ENCODE assay signal across 14 cellular contexts in the genomic region with DNA sequence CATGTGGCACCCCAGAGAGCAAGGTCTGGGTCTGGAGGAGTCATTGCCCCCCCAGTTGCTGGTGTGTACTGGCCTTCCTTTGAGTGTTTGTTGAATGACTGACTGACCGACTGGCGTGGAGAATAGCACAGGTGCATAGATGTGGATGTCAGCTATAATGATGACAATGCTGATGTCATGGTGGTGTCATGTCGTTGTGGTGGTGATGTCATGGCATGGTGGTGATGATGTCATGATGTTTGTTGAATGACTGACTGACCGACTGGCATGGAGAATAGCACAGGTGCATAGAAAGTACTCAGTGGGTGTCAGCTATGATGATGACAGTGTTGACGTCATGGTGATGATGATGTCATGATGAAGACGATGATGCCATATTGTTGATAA. TPM values are rescaled to one million over a fixed set of nuclear protein-coding genes. Genes with fewer than 3 reads are reported as not detected.
DNase-seq lines count a peak whose midpoint lies in the region; ATAC-seq, FAIRE-seq and TF ChIP-seq lines count a peak whose summit lies in the region.
"Had no signal": no experiment of that assay in that cellular context is flagged by ENCODE, and none has a peak within 500 bp of the region (broad histone marks: within the 10 kb centered on the region; RNA-seq: fewer than 3 reads in every experiment).

No MANE protein-coding gene starts in this region.

- no peaks in the 10 kb centered on the region for H4K20me1 ChIP-seq in HepG2 (ENCODE audit: insufficient read depth, low read length)
- no peaks in the 10 kb centered on the region for H4K20me1 ChIP-seq in endothelial cell of umbilical vein (replicated peaks; ENCODE audit: control insufficient read depth, extremely low read depth, insufficient read depth, low read length)

- no peak for TF ChIP-seq EP300 in HepG2 (IDR thresholded peaks at IDR 0.05; ENCODE audit: low read depth in 2 of 2, low read length in 2 of 2)
- peak; percentile 39; the same call in 1 of the 2 replicates for TF ChIP-seq EP300 in HepG2 (CRISPR knock-in tag; IDR thresholded peaks at IDR 0.05; ENCODE audit: borderline replicate concordance)

- H2AFZ ChIP-seq in HepG2 (ENCODE audit: low read length): no peak overlapping the region
- no peak overlapping the region for H2AFZ ChIP-seq in endothelial cell of umbilical vein (ENCODE audit: low read depth, low read length)

- H3K4me2 ChIP-seq in HepG2 (ENCODE audit: low read depth, low read length) (peak overlapping the region; percentile 87), endothelial cell of umbilical vein (ENCODE audit: insufficient read depth, low read length) (no peak overlapping the region)

- 66% methylated on average over 6 of the region's 6 CpGs for WGBS in HepG2 (ENCODE audit: low lambda C conversion rate)
- WGBS in right lobe of liver (ENCODE audit: insufficient coverage, low coverage, low lambda C conversion rate, missing lambda C conversion rate): 57% methylated on average over 5 of the region's 6 CpGs

- H3K27ac ChIP-seq in HepG2 (ENCODE audit: extremely low read length, insufficient read depth, low read length): no peak overlapping the region
- no peak overlapping the region for H3K27ac ChIP-seq in right lobe of liver
- no peak overlapping the region for H3K27ac ChIP-seq in endothelial cell of umbilical vein (ENCODE audit: insufficient read depth, low read depth, low read length)
- H3K27ac ChIP-seq: pancreas had no signal

- H3K9me1 ChIP-seq in endothelial cell of umbilical vein (replicated peaks; ENCODE audit: control insufficient read depth, extremely low read depth, insufficient read depth, low read length): no peaks in the 10 kb centered on the region

- CTCF ChIA-PET in HepG2 (lab: Yijun Ruan, JAX; ENCODE audit: low intra/inter-chr PET ratio, low total read pairs) (interaction anchor here (1.2 to 5.1 kb wide), 8 partner anchors 13 to 567 kb away, joined by 4 to 154 read pairs (median 8); a partner anchor contains a TSS), endothelial cell of umbilical vein (lab: Charles Lee) (interaction anchor here (1.4 to 1.8 kb wide), 5 partner anchors 86 to 1941 kb away, joined by 4 to 10 read pairs (median 4); a partner anchor contains a TSS), GM10248 (lab: Yijun Ruan, JAX) (interaction anchor here (1.3 to 8.9 kb wide), 8 partner anchors 11 to 567 kb away, joined by 3 to 61 read pairs (median 9); a partner anchor contains a TSS)

- POLR2A ChIA-PET in HepG2 (lab: Yijun Ruan, JAX) (no interaction called here), endothelial cell of umbilical vein (lab: Charles Lee) (no interaction called here), GM10248 (lab: Yijun Ruan, JAX) (no interaction called here)

- H3K9ac ChIP-seq in HepG2 (ENCODE audit: insufficient read depth, low read depth, low read length): no peak overlapping the region
- no peak overlapping the region for H3K9ac ChIP-seq in endothelial cell of umbilical vein (replicated peaks; ENCODE audit: extremely low read depth, insufficient read depth, low read length)

- H3K27me3 ChIP-seq in HepG2 (ENCODE audit: control insufficient read depth in 1 of 2, insufficient read depth in 2 of 2, low read length in 2 of 2): 0 out of 5 replicates have a peak, but pooled peaks cover 0 to 3% of the 10 kb centered on the region in 2 experiments
- no peaks in the 10 kb centered on the region for H3K27me3 ChIP-seq in right lobe of liver
- peaks cover 2 to 3% of the 10 kb centered on the region in 2 experiments for H3K27me3 ChIP-seq in endothelial cell of umbilical vein (ENCODE audit: control insufficient read depth in 2 of 2, insufficient read depth in 2 of 2, low read length in 2 of 2)
- H3K27me3 ChIP-seq: pancreas had no signal

- H3K4me3 ChIP-seq in HepG2 (replicated peaks in 1 of 3; ENCODE audit: insufficient read depth in 1 of 3, low read depth in 2 of 3, low read length in 3 of 3) (no peak overlapping the region), right lobe of liver (no peak overlapping the region), endothelial cell of umbilical vein (replicated peaks in 1 of 3; ENCODE audit: insufficient read depth in 1 of 3, low read depth in 1 of 3, low read length in 3 of 3) (no peak overlapping the region)
- H3K4me3 ChIP-seq: esophagus muscularis mucosa, pancreas had no signal

- DNase-seq in HepG2 (ENCODE audit: low spot score) (no peak), right lobe of liver (no peak), NAMALWA (ENCODE audit: low spot score) (peak; percentile 26), endothelial cell of umbilical vein (ENCODE audit: low read depth, low spot score) (no peak), GM10248 (ENCODE audit: extremely low spot score) (no peak), SHP77 treated with DMSO at 0.1 percent for 48 hours (lab: John Stamatoyannopoulos, UW) (no peak), T-helper 1 cell (no peak)

- ATAC-seq in HepG2: no peak
- ATAC-seq in right lobe of liver: no peak

- FAIRE-seq in HepG2 (lab: Jason Lieb, UNC): no peak
- FAIRE-seq in endothelial cell of umbilical vein (lab: Jason Lieb, UNC): peak; percentile 35
- FAIRE-seq: pancreas had no signal

- H3K79me2 ChIP-seq in HepG2 (ENCODE audit: insufficient read depth, low read length): no peaks in the 10 kb centered on the region
- H3K79me2 ChIP-seq in endothelial cell of umbilical vein (ENCODE audit: control insufficient read depth, insufficient read depth, low read length): no peaks in the 10 kb centered on the region

- in situ Hi-C loops in HepG2 (cut with HindIII; ENCODE audit: extremely low pct_ligation_motif_present, low pct_unique_long_range_greater_than_20kb): loop anchor here (5.0 kb wide), 4 partner anchors 54 to 314 kb away; a partner anchor contains a TSS

- intact Hi-C loops in HepG2 (cut with micrococcal nuclease; ENCODE audit: unreplicated experiment) (loop anchor here (5.0 kb wide), 1 partner anchor 174 kb away; no protein-coding TSS in a partner anchor), right lobe of liver (cut with DNase I) (loop anchor here (5.0 to 10.0 kb wide), 2 partner anchors 89 to 317 kb away; a partner anchor contains a TSS), endothelial cell of umbilical vein (cut with micrococcal nuclease) (loop anchor here (5.0 kb wide), 2 partner anchors 299 to 1614 kb away; a partner anchor contains a TSS)

- no peak for TF ChIP-seq CTCF in HepG2 (CRISPR knock-in tag; IDR thresholded peaks at IDR 0.05)
- TF ChIP-seq CTCF in right lobe of liver (IDR thresholded peaks at IDR 0.05): no peak
- TF ChIP-seq CTCF in endothelial cell of umbilical vein (IDR thresholded peaks at IDR 0.05; ENCODE audit: extremely low read depth in 1 of 2, insufficient read depth in 1 of 2, low read depth in 1 of 2, low read length in 2 of 2): no peak
- no peak for TF ChIP-seq CTCF in GM10248 (IDR thresholded peaks at IDR 0.05; ENCODE audit: control extremely low read depth, extremely low read depth, low read depth, missing control alignments)

- no peaks in the 10 kb centered on the region for H3K9me3 ChIP-seq in HepG2 (ENCODE audit: low read length)
- no peaks in the 10 kb centered on the region for H3K9me3 ChIP-seq in right lobe of liver
- H3K9me3 ChIP-seq in endothelial cell of umbilical vein (replicated peaks; ENCODE audit: control insufficient read depth, insufficient read depth, low read length): no peaks in the 10 kb centered on the region
- H3K9me3 ChIP-seq: esophagus muscularis mucosa, pancreas had no signal

- H3K36me3 ChIP-seq in HepG2 (replicated peaks in 1 of 2; ENCODE audit: control insufficient read depth in 1 of 2, insufficient read depth in 2 of 2, low read length in 2 of 2): no peaks in the 10 kb centered on the region
- no peaks in the 10 kb centered on the region for H3K36me3 ChIP-seq in right lobe of liver
- H3K36me3 ChIP-seq in endothelial cell of umbilical vein (ENCODE audit: control insufficient read depth in 2 of 2, extremely low read depth in 1 of 2, insufficient read depth in 2 of 2, low read length in 2 of 2): no peaks in the 10 kb centered on the region
- H3K36me3 ChIP-seq: esophagus muscularis mucosa, pancreas had no signal

- peaks cover 55% of the 10 kb centered on the region for H3K4me1 ChIP-seq in HepG2 (ENCODE audit: insufficient read depth, low read length)
- no peaks in the 10 kb centered on the region for H3K4me1 ChIP-seq in right lobe of liver
- no peaks in the 10 kb centered on the region for H3K4me1 ChIP-seq in endothelial cell of umbilical vein (ENCODE audit: control insufficient read depth, extremely low read depth, insufficient read depth, low read length)
- H3K4me1 ChIP-seq: pancreas had no signal

- BruUV-seq in HepG2 (replicated peaks; lab: Mats Ljungman, UMichigan) (no TSS peak), endothelial cell of umbilical vein (replicated peaks; lab: Mats Ljungman, UMichigan) (no TSS peak)

- dilution Hi-C loops in endothelial cell of umbilical vein (cut with MboI; ENCODE audit: extremely low pct_ligation_motif_present, low sequenced_read_pairs): no loop called here

- TF ChIP-seq POLR2A in HepG2 (IDR thresholded peaks at IDR 0.05; ENCODE audit: insufficient read depth in 1 of 2, low read depth in 2 of 2, low read length in 2 of 2) (no peak), right lobe of liver (IDR thresholded peaks at IDR 0.05) (no peak), endothelial cell of umbilical vein (IDR thresholded peaks at IDR 0.05; ENCODE audit: low read depth, low read length) (no peak)

- no peak for TF ChIP-seq RAD21 in HepG2 (CRISPR knock-in tag; IDR thresholded peaks at IDR 0.05)

RNA-seq across cellular contexts. Expression of a gene that starts 22.1 kb away (rescaled TPM):
- total RNA-seq in HepG2 (2016; rRNA removed; fragmentation: Illumina TruSeq; extraction: Trizol): not detected in 2 replicates
- not detected in 2 replicates for total RNA-seq in HepG2 (2016; cell fraction: cytosol; rRNA removed; fragmentation: Illumina TruSeq; extraction: Trizol; ENCODE audit: low read depth)
- not detected in 2 replicates for total RNA-seq in HepG2 (2016; cell fraction: insoluble cytoplasmic fraction; rRNA removed; fragmentation: Illumina TruSeq; extraction: Trizol)
- not detected in 2 replicates for total RNA-seq in HepG2 (2016; cell fraction: membrane; rRNA removed; fragmentation: Illumina TruSeq; extraction: Trizol)
- total RNA-seq in HepG2 (2016; cell fraction: nucleus; rRNA removed; fragmentation: Illumina TruSeq; extraction: Trizol): not detected in 2 replicates
- not detected in 2 replicates for polyA plus RNA-seq in HepG2 (2011; rRNA removed)
- polyA plus RNA-seq in HepG2 (2011; cell fraction: cytosol; rRNA removed): not detected in 2 replicates
- polyA plus RNA-seq in HepG2 (2011; cell fraction: nucleus; rRNA removed): not detected in 2 replicates
- polyA plus RNA-seq in HepG2 (2012): not detected in 2 replicates
- not detected in 2 replicates for polyA plus RNA-seq in HepG2 (2016; cell fraction: cytosol; fragmentation: Illumina TruSeq; extraction: Trizol; ENCODE audit: low read depth)
- polyA plus RNA-seq in HepG2 (2016; cell fraction: insoluble cytoplasmic fraction; fragmentation: Illumina TruSeq; extraction: Trizol; ENCODE audit: low read depth): not detected in 2 replicates
- polyA plus RNA-seq in HepG2 (2016; cell fraction: membrane; fragmentation: Illumina TruSeq; extraction: Trizol; ENCODE audit: low read depth): not detected in 2 replicates
- not detected in 2 replicates for polyA plus RNA-seq in HepG2 (2016; cell fraction: nucleus; fragmentation: Illumina TruSeq; extraction: Trizol; ENCODE audit: insufficient read depth, low read depth)
- polyA minus RNA-seq in HepG2 (2011; rRNA and poly(A)+ RNA removed; ENCODE audit: low replicate concordance): not detected in 2 replicates
- polyA minus RNA-seq in HepG2 (2011; cell fraction: cytosol; rRNA and poly(A)+ RNA removed): not detected in 2 replicates
- not detected in 2 replicates for polyA minus RNA-seq in HepG2 (2011; cell fraction: nucleus; rRNA and poly(A)+ RNA removed)
- not detected for total RNA-seq in right lobe of liver
- total RNA-seq in endothelial cell of umbilical vein: not detected in 2 replicates
- not detected in 2 replicates for polyA plus RNA-seq in endothelial cell of umbilical vein
- polyA plus RNA-seq in endothelial cell of umbilical vein (2011; cell fraction: cytosol; rRNA removed): not detected in 2 replicates
- not detected in 2 replicates for polyA plus RNA-seq in endothelial cell of umbilical vein (2011; cell fraction: nucleus; rRNA removed)
- not detected in 2 replicates for polyA plus RNA-seq in endothelial cell of umbilical vein (2012)
- not detected in 2 replicates for polyA minus RNA-seq in endothelial cell of umbilical vein
- not detected for polyA minus RNA-seq in endothelial cell of umbilical vein (2011; cell fraction: cytosol; rRNA and poly(A)+ RNA removed)
- not detected in 2 replicates for polyA minus RNA-seq in endothelial cell of umbilical vein (2011; cell fraction: nucleus; rRNA and poly(A)+ RNA removed)
- total RNA-seq: dermis microvascular lymphatic vessel endothelial cell, esophagus muscularis mucosa, HT1080, lower leg skin, M059J, pancreas, subcutaneous adipose tissue had no signal
- polyA plus RNA-seq: pancreas had no signal

RNA-seq across cellular contexts. Expression of a gene that starts 53.3 kb away (rescaled TPM):
- total RNA-seq in HepG2 (2016; rRNA removed; fragmentation: Illumina TruSeq; extraction: Trizol) (23.3 and 36.2 TPM in 2 replicates), right lobe of liver (10 to 100 TPM; 11.3 to 15.2 (median 13.7) TPM), endothelial cell of umbilical vein (40.3 and 42.0 TPM in 2 replicates)
- 48.3 and 64.6 TPM in 2 replicates for total RNA-seq in HepG2 (2016; cell fraction: cytosol; rRNA removed; fragmentation: Illumina TruSeq; extraction: Trizol; ENCODE audit: low read depth)
- total RNA-seq in HepG2 (2016; cell fraction: insoluble cytoplasmic fraction; rRNA removed; fragmentation: Illumina TruSeq; extraction: Trizol): 19.9 and 37.6 TPM in 2 replicates
- total RNA-seq in HepG2 (2016; cell fraction: membrane; rRNA removed; fragmentation: Illumina TruSeq; extraction: Trizol): 53.5 and 59.9 TPM in 2 replicates
- total RNA-seq in HepG2 (2016; cell fraction: nucleus; rRNA removed; fragmentation: Illumina TruSeq; extraction: Trizol): 55.5 and 57.5 TPM in 2 replicates
- polyA plus RNA-seq in HepG2 (2011; rRNA removed) (94.8 and 117 TPM in 2 replicates), endothelial cell of umbilical vein (50.3 and 52.6 TPM in 2 replicates)
- polyA plus RNA-seq in HepG2 (2011; cell fraction: cytosol; rRNA removed): 72.4 and 79.6 TPM in 2 replicates
- polyA plus RNA-seq in HepG2 (2011; cell fraction: nucleus; rRNA removed): 323 and 325 TPM in 2 replicates
- 36.8 and 41.4 TPM in 2 replicates for polyA plus RNA-seq in HepG2 (2012)
- polyA plus RNA-seq in HepG2 (2016; cell fraction: cytosol; fragmentation: Illumina TruSeq; extraction: Trizol; ENCODE audit: low read depth): 50.0 and 66.7 TPM in 2 replicates
- polyA plus RNA-seq in HepG2 (2016; cell fraction: insoluble cytoplasmic fraction; fragmentation: Illumina TruSeq; extraction: Trizol; ENCODE audit: low read depth): 23.8 and 27.8 TPM in 2 replicates
- 50.2 and 62.5 TPM in 2 replicates for polyA plus RNA-seq in HepG2 (2016; cell fraction: membrane; fragmentation: Illumina TruSeq; extraction: Trizol; ENCODE audit: low read depth)
- polyA plus RNA-seq in HepG2 (2016; cell fraction: nucleus; fragmentation: Illumina TruSeq; extraction: Trizol; ENCODE audit: insufficient read depth, low read depth): 84.6 and 91.3 TPM in 2 replicates
- 102 and 146 TPM in 2 replicates for polyA minus RNA-seq in HepG2 (2011; rRNA and poly(A)+ RNA removed; ENCODE audit: low replicate concordance)
- polyA minus RNA-seq in HepG2 (2011; cell fraction: cytosol; rRNA and poly(A)+ RNA removed): 28.3 and 29.5 TPM in 2 replicates
- 139 and 160 TPM in 2 replicates for polyA minus RNA-seq in HepG2 (2011; cell fraction: nucleus; rRNA and poly(A)+ RNA removed)
- polyA plus RNA-seq in endothelial cell of umbilical vein (2011; cell fraction: cytosol; rRNA removed): 26.2 and 30.5 TPM in 2 replicates
- polyA plus RNA-seq in endothelial cell of umbilical vein (2011; cell fraction: nucleus; rRNA removed): 90.2 and 90.5 TPM in 2 replicates
- 22.7 and 33.0 TPM in 2 replicates for polyA plus RNA-seq in endothelial cell of umbilical vein (2012)
- polyA minus RNA-seq in endothelial cell of umbilical vein: 39.6 and 67.0 TPM in 2 replicates
- polyA minus RNA-seq in endothelial cell of umbilical vein (2011; cell fraction: cytosol; rRNA and poly(A)+ RNA removed): 23.0 TPM
- polyA minus RNA-seq in endothelial cell of umbilical vein (2011; cell fraction: nucleus; rRNA and poly(A)+ RNA removed): 45.7 and 64.0 TPM in 2 replicates
